9 cellular contexts compared by ENCODE assay signal in the genomic region with DNA sequence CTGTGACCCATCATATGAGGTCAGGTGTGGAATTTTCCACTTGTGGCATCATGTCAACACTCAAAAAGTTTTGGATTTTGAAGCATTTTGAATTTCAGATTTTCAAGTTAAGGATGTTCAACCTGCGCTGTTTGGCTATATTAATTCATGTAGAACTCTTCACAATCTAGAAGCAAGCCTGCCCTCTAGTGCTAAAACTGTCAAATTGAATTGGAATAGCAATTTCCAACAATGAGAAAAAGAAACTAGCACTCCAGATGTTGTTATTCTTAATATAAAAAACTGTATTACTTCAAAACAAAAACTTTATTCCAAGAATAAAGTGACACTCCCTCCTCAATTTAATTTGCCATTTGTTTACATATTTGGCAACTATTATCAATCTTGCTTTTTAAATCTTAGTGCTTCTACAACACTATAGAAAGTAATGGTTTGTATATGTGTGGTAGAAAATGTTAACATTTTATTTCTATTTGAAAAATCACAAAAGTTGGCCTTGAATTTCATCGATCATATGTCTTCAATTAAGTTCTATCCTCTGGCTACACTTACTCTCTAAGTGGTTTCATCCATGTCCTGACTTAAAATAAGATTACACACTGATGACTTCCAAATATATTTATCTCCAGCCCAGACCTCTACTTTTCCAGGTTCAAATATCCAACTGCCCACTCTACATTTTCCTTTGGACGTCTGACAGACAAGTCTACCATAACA. TPM values are rescaled to one million over a fixed set of nuclear protein-coding genes. Genes with fewer than 3 reads are reported as not detected.
DNase-seq lines count a peak whose midpoint lies in the region; ATAC-seq and TF ChIP-seq lines count a peak whose summit lies in the region.
"Had no signal": no experiment of that assay in that cellular context is flagged by ENCODE, and none has a peak within 500 bp of the region (broad histone marks: within the 10 kb centered on the region; RNA-seq: fewer than 3 reads in every experiment).

No MANE protein-coding gene starts in this region.

- no peaks in the 10 kb centered on the region for H3K9me2 ChIP-seq in GM23248 (ENCODE audit: insufficient read depth)

- in situ Hi-C loops in GM23248 (cut with MboI): loop anchor here (25.0 kb wide), 1 partner anchor 243 kb away; no protein-coding TSS in a partner anchor

- H3K4me1 ChIP-seq in GM23248 (ENCODE audit: insufficient read depth) (peaks cover 24% of the 10 kb centered on the region), ascending aorta (no peaks in the 10 kb centered on the region)

- no peaks in the 10 kb centered on the region for H3K79me2 ChIP-seq in GM23248 (ENCODE audit: insufficient read depth)

- no peak overlapping the region for H3K27ac ChIP-seq in GM23248
- no peak overlapping the region for H3K27ac ChIP-seq in ascending aorta
- H3K27ac ChIP-seq: epithelial cell of prostate had no signal

- no peak overlapping the region for H3K4me3 Mint-ChIP-seq in activated T-cell treated with anti-CD3 and anti-CD28 coated beads, Interleukin-2, amount 50 U/mL, for 72 hours
- no peak overlapping the region for H3K4me3 Mint-ChIP-seq in activated T-helper 2 cell treated with anti-CD3 and anti-CD28 coated beads, Interferon-gamma antibody, Interleukin-2, Interleukin-4, amounts not matched to agents 10 μg/mL and 5 μg/mL and 100 μg/mL, durations not matched to agents 14 hours and 24 hours and 36 hours (ENCODE audit: low read depth)

- H3K9me3 Mint-ChIP-seq in activated T-cell treated with anti-CD3 and anti-CD28 coated beads, Interleukin-2, amount 50 U/mL, for 72 hours: no peaks in the 10 kb centered on the region
- no peaks in the 10 kb centered on the region for H3K9me3 Mint-ChIP-seq in activated T-helper 2 cell treated with anti-CD3 and anti-CD28 coated beads, Interferon-gamma antibody, Interleukin-2, Interleukin-4, amounts not matched to agents 10 μg/mL and 5 μg/mL and 100 μg/mL, durations not matched to agents 14 hours and 24 hours and 36 hours

- H3K9me3 ChIP-seq in GM23248 (ENCODE audit: low read depth) (no peaks in the 10 kb centered on the region), ascending aorta (no peaks in the 10 kb centered on the region)

- H3K36me3 ChIP-seq in GM23248 (ENCODE audit: low read depth) (0 out of 2 replicates have a peak, but pooled peaks cover 9% of the 10 kb centered on the region), ascending aorta (peaks cover 1 to 5% of the 10 kb centered on the region in 2 donors)

- peaks cover 45% of the 10 kb centered on the region for H3F3A ChIP-seq in GM23248 (ENCODE audit: insufficient read depth)

- no peak overlapping the region for H3K4me3 ChIP-seq in GM23248
- H3K4me3 ChIP-seq in ascending aorta: no peak overlapping the region

- peak; percentile 49 to 58 for ATAC-seq in activated T-cell treated with anti-CD3 and anti-CD28 coated beads, Interleukin-2, amount 50 U/mL, for 72 hours (replicated peaks in 1 of 2)

- H3K27ac Mint-ChIP-seq in activated T-cell treated with anti-CD3 and anti-CD28 coated beads, Interleukin-2, amount 50 U/mL, for 72 hours: no peak overlapping the region
- no peak overlapping the region for H3K27ac Mint-ChIP-seq in activated T-helper 2 cell treated with anti-CD3 and anti-CD28 coated beads, Interferon-gamma antibody, Interleukin-2, Interleukin-4, amounts not matched to agents 10 μg/mL and 5 μg/mL and 100 μg/mL, durations not matched to agents 14 hours and 24 hours and 36 hours

- no peaks in the 10 kb centered on the region for H3K27me3 Mint-ChIP-seq in activated T-cell treated with anti-CD3 and anti-CD28 coated beads, Interleukin-2, amount 50 U/mL, for 72 hours (ENCODE audit: low read depth)
- no peaks in the 10 kb centered on the region for H3K27me3 Mint-ChIP-seq in activated T-helper 2 cell treated with anti-CD3 and anti-CD28 coated beads, Interferon-gamma antibody, Interleukin-2, Interleukin-4, amounts not matched to agents 10 μg/mL and 5 μg/mL and 100 μg/mL, durations not matched to agents 14 hours and 24 hours and 36 hours (ENCODE audit: low read depth)

- peak in 2 of 3 experiments; percentile 40 to 54 for TF ChIP-seq CTCF in ascending aorta (IDR thresholded peaks at IDR 0.05)

- H3K27me3 ChIP-seq in GM23248 (replicated peaks; ENCODE audit: insufficient read depth) (no peaks in the 10 kb centered on the region), ascending aorta (no peaks in the 10 kb centered on the region)

- DNase-seq in activated T-cell treated with anti-CD3 and anti-CD28 coated beads, Interleukin-2, amount 50 U/mL, for 72 hours: peak in 1 of 2 donors; percentile 15
- no peak for DNase-seq in activated T-cell treated with anti-CD3 and anti-CD28 coated beads, Interleukin-2, amount 50 U/mL, for 48 hours
- DNase-seq in GM23248 (peak; percentile 79), NCI-H128 (lab: John Stamatoyannopoulos, UW; ENCODE audit: unreplicated experiment) (peak; percentile 23), ascending aorta (ENCODE audit: low spot score in 2 of 2) (no peak), kidney glomerular epithelial cell (lab: John Stamatoyannopoulos, UW) (peak; percentile 63)
- DNase-seq in stimulated activated naive CD4-positive, alpha-beta T cell treated with Interleukin-2 at 50 U/mL for 16 hours (lab: John Stamatoyannopoulos, UW): no peak
- no peak for DNase-seq in activated T-helper 2 cell treated with anti-CD3 and anti-CD28 coated beads, Interferon-gamma antibody, Interleukin-2, Interleukin-4, amounts not matched to agents 10 μg/mL and 5 μg/mL and 100 μg/mL, durations not matched to agents 14 hours and 24 hours and 36 hours (ENCODE audit: low spot score)

- peaks cover 1 to 3% of the 10 kb centered on the region in 2 donors for H3K36me3 Mint-ChIP-seq in activated T-cell treated with anti-CD3 and anti-CD28 coated beads, Interleukin-2, amount 50 U/mL, for 72 hours (ENCODE audit: insufficient read depth in 2 of 2)
- peaks cover 9% of the 10 kb centered on the region for H3K36me3 Mint-ChIP-seq in activated T-helper 2 cell treated with anti-CD3 and anti-CD28 coated beads, Interferon-gamma antibody, Interleukin-2, Interleukin-4, amounts not matched to agents 10 μg/mL and 5 μg/mL and 100 μg/mL, durations not matched to agents 14 hours and 24 hours and 36 hours (ENCODE audit: low read depth)

- H4K20me1 ChIP-seq in GM23248 (ENCODE audit: insufficient read depth): no peaks in the 10 kb centered on the region

- peaks cover 9% of the 10 kb centered on the region for H3K4me1 Mint-ChIP-seq in activated T-cell treated with anti-CD3 and anti-CD28 coated beads, Interleukin-2, amount 50 U/mL, for 72 hours (ENCODE audit: low read depth)
- H3K4me1 Mint-ChIP-seq in activated T-helper 2 cell treated with anti-CD3 and anti-CD28 coated beads, Interferon-gamma antibody, Interleukin-2, Interleukin-4, amounts not matched to agents 10 μg/mL and 5 μg/mL and 100 μg/mL, durations not matched to agents 14 hours and 24 hours and 36 hours (ENCODE audit: low read depth): peaks cover 3% of the 10 kb centered on the region

- intact Hi-C loops in ascending aorta (cut with DNase I): no loop called here
- intact Hi-C loops in activated T-helper 2 cell treated with anti-CD3 and anti-CD28 coated beads, Interferon-gamma antibody, Interleukin-2, Interleukin-4, amounts not matched to agents 10 μg/mL and 5 μg/mL and 100 μg/mL, durations not matched to agents 14 hours and 24 hours and 36 hours (cut with micrococcal nuclease): loop anchor here (1.0 to 5.0 kb wide), 2 partner anchors 19 to 113 kb away; no protein-coding TSS in a partner anchor

- H3K4me2 ChIP-seq in GM23248 (ENCODE audit: unreplicated experiment): no peak overlapping the region

- no peak overlapping the region for H3K9ac ChIP-seq in GM23248

- WGBS in GM23248 (ENCODE audit: low coverage in 1 of 2, low lambda C conversion rate in 2 of 2, missing lambda C conversion rate in 2 of 2), 2 experiments: 18 to 26% methylated on average over 3 of the region's 3 CpGs

- no peak overlapping the region for H2AFZ ChIP-seq in GM23248

RNA-seq across cellular contexts. Expression of gene DCUN1D5, which starts 36.6 kb away (rescaled TPM):
- 10 to 100 TPM; 41.3 to 49.1 TPM for total RNA-seq in activated T-cell treated with anti-CD3 and anti-CD28 coated beads, Interleukin-2, amount 50 U/mL, for 72 hours
- total RNA-seq in GM23248 (2014; rRNA removed; shearing (Covaris generic)): 76.0 and 87.6 TPM in 2 replicates
- polyA plus RNA-seq in GM23248 (2016; fragmentation: Nextera tagmentation; extraction: Ambion mirVana): 73.5 and 80.1 TPM in 2 replicates
- total RNA-seq in ascending aorta: 337 TPM
- 59.7 and 66.6 TPM in 2 replicates for total RNA-seq in activated T-helper 2 cell treated with anti-CD3 and anti-CD28 coated beads, Interferon-gamma antibody, Interleukin-2, Interleukin-4, amounts not matched to agents 10 μg/mL and 5 μg/mL and 100 μg/mL, durations not matched to agents 14 hours and 24 hours and 36 hours

RNA-seq across cellular contexts. Expression of gene DYNC2H1, which starts 53.9 kb away (rescaled TPM):
- 1 to 10 TPM; 1.5 to 2.2 TPM for total RNA-seq in activated T-cell treated with anti-CD3 and anti-CD28 coated beads, Interleukin-2, amount 50 U/mL, for 72 hours
- 24.7 and 27.0 TPM in 2 replicates for total RNA-seq in GM23248 (2014; rRNA removed; shearing (Covaris generic))
- 7.0 and 9.3 TPM in 2 replicates for polyA plus RNA-seq in GM23248 (2016; fragmentation: Nextera tagmentation; extraction: Ambion mirVana)
- total RNA-seq in ascending aorta: 7.1 TPM
- total RNA-seq in activated T-helper 2 cell treated with anti-CD3 and anti-CD28 coated beads, Interferon-gamma antibody, Interleukin-2, Interleukin-4, amounts not matched to agents 10 μg/mL and 5 μg/mL and 100 μg/mL, durations not matched to agents 14 hours and 24 hours and 36 hours: 0.46 and 0.67 TPM in 2 replicates

Comparison
In these comparisons a context has a peak if more than half of its experiments do, and no peak if none do; other contexts are left out.
1. DNase-seq: peak in GM23248 (single experiment), NCI-H128 (single experiment) and kidney glomerular epithelial cell (single experiment); none in activated T-cell treated with anti-CD3 and anti-CD28 coated beads, Interleukin-2, amount 50 U/mL, for 48 hours (0 of 2), ascending aorta (0 of 2), stimulated activated naive CD4-positive, alpha-beta T cell treated with Interleukin-2 at 50 U/mL for 16 hours (single experiment) and activated T-helper 2 cell treated with anti-CD3 and anti-CD28 coated beads, Interferon-gamma antibody, Interleukin-2, Interleukin-4, amounts not matched to agents 10 μg/mL and 5 μg/mL and 100 μg/mL, durations not matched to agents 14 hours and 24 hours and 36 hours (single experiment).